ENCODE assay signal across 1 cellular context in the genomic region with DNA sequence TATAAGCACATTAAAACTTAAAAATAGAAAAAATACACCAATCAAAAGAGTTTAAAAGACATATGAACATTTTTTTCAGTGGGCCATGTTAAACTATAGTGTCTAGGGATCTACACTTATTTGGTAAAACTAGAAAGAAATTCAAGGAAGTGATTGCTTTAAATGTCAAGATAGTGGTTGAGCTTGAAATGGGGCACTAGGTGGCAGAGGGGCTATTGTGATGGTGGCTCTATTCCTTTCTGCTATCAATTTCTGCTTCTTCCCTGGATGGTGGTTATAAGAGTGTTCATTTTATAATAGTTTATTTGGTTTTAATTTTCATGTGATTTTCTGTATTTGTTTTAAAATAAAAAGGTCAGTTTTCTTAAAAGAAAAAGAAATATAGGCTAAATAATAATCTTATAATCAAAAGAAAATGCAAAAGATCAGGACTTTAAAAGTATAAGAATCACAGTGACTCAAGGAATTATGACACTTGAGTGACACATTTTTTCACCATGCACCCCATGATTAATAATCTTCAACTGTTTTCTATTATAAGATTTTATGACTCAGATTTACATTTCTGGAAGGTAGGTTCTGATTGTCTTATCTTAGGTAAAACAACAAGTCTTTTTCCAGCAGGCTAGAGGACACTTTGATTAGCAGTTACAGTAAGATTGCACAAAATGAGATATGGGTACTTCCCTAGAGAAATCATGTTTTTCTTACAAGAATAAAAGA.
TF ChIP-seq lines count a peak whose summit lies in the region.

No MANE protein-coding gene starts in this region.

TF ChIP-seq in H1, 55 proteins besides CTCF, POLR2A, EP300 and RAD21 (continued from another document):
- TF ChIP-seq, protein P1, sequence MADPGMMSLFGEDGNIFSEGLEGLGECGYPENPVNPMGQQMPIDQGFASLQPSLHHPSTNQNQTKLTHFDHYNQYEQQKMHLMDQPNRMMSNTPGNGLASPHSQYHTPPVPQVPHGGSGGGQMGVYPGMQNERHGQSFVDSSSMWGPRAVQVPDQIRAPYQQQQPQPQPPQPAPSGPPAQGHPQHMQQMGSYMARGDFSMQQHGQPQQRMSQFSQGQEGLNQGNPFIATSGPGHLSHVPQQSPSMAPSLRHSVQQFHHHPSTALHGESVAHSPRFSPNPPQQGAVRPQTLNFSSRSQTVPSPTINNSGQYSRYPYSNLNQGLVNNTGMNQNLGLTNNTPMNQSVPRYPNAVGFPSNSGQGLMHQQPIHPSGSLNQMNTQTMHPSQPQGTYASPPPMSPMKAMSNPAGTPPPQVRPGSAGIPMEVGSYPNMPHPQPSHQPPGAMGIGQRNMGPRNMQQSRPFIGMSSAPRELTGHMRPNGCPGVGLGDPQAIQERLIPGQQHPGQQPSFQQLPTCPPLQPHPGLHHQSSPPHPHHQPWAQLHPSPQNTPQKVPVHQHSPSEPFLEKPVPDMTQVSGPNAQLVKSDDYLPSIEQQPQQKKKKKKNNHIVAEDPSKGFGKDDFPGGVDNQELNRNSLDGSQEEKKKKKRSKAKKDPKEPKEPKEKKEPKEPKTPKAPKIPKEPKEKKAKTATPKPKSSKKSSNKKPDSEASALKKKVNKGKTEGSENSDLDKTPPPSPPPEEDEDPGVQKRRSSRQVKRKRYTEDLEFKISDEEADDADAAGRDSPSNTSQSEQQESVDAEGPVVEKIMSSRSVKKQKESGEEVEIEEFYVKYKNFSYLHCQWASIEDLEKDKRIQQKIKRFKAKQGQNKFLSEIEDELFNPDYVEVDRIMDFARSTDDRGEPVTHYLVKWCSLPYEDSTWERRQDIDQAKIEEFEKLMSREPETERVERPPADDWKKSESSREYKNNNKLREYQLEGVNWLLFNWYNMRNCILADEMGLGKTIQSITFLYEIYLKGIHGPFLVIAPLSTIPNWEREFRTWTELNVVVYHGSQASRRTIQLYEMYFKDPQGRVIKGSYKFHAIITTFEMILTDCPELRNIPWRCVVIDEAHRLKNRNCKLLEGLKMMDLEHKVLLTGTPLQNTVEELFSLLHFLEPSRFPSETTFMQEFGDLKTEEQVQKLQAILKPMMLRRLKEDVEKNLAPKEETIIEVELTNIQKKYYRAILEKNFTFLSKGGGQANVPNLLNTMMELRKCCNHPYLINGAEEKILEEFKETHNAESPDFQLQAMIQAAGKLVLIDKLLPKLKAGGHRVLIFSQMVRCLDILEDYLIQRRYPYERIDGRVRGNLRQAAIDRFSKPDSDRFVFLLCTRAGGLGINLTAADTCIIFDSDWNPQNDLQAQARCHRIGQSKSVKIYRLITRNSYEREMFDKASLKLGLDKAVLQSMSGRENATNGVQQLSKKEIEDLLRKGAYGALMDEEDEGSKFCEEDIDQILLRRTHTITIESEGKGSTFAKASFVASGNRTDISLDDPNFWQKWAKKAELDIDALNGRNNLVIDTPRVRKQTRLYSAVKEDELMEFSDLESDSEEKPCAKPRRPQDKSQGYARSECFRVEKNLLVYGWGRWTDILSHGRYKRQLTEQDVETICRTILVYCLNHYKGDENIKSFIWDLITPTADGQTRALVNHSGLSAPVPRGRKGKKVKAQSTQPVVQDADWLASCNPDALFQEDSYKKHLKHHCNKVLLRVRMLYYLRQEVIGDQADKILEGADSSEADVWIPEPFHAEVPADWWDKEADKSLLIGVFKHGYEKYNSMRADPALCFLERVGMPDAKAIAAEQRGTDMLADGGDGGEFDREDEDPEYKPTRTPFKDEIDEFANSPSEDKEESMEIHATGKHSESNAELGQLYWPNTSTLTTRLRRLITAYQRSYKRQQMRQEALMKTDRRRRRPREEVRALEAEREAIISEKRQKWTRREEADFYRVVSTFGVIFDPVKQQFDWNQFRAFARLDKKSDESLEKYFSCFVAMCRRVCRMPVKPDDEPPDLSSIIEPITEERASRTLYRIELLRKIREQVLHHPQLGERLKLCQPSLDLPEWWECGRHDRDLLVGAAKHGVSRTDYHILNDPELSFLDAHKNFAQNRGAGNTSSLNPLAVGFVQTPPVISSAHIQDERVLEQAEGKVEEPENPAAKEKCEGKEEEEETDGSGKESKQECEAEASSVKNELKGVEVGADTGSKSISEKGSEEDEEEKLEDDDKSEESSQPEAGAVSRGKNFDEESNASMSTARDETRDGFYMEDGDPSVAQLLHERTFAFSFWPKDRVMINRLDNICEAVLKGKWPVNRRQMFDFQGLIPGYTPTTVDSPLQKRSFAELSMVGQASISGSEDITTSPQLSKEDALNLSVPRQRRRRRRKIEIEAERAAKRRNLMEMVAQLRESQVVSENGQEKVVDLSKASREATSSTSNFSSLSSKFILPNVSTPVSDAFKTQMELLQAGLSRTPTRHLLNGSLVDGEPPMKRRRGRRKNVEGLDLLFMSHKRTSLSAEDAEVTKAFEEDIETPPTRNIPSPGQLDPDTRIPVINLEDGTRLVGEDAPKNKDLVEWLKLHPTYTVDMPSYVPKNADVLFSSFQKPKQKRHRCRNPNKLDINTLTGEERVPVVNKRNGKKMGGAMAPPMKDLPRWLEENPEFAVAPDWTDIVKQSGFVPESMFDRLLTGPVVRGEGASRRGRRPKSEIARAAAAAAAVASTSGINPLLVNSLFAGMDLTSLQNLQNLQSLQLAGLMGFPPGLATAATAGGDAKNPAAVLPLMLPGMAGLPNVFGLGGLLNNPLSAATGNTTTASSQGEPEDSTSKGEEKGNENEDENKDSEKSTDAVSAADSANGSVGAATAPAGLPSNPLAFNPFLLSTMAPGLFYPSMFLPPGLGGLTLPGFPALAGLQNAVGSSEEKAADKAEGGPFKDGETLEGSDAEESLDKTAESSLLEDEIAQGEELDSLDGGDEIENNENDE (IDR thresholded peaks at IDR 0.05; ENCODE audit: insufficient replicate concordance, low read length), result no peak
- TF ChIP-seq, protein P2, sequence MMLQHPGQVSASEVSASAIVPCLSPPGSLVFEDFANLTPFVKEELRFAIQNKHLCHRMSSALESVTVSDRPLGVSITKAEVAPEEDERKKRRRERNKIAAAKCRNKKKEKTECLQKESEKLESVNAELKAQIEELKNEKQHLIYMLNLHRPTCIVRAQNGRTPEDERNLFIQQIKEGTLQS (IDR thresholded peaks at IDR 0.05; ENCODE audit: insufficient read depth, low read depth, low read length), result no peak
- TF ChIP-seq CTBP2 (IDR thresholded peaks at IDR 0.05; ENCODE audit: borderline replicate concordance, insufficient read depth, insufficient read length, low read length), result no peak
- TF ChIP-seq, protein P3, sequence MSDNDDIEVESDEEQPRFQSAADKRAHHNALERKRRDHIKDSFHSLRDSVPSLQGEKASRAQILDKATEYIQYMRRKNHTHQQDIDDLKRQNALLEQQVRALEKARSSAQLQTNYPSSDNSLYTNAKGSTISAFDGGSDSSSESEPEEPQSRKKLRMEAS (IDR thresholded peaks at IDR 0.05), result no peak
- no peak for TF ChIP-seq TAF7 (optimal IDR thresholded peaks at IDR 0.05; ENCODE audit: borderline replicate concordance, low read depth, low read length)
- no peak for TF ChIP-seq HDAC6 (IDR thresholded peaks at IDR 0.05; ENCODE audit: low read depth, low read length)
- no peak for TF ChIP-seq SP4 (IDR thresholded peaks at IDR 0.05; ENCODE audit: low read length)
- no peak for TF ChIP-seq TAF1 (IDR thresholded peaks at IDR 0.05; ENCODE audit: low read depth, low read length)
- TF ChIP-seq KDM4A (IDR thresholded peaks at IDR 0.05; ENCODE audit: low read depth, low read length, severe bottlenecking), result no peak
- no peak for TF ChIP-seq YY1 (IDR thresholded peaks at IDR 0.05; ENCODE audit: low read depth, low read length)
